1 cellular context compared by ENCODE assay signal in the genomic region with DNA sequence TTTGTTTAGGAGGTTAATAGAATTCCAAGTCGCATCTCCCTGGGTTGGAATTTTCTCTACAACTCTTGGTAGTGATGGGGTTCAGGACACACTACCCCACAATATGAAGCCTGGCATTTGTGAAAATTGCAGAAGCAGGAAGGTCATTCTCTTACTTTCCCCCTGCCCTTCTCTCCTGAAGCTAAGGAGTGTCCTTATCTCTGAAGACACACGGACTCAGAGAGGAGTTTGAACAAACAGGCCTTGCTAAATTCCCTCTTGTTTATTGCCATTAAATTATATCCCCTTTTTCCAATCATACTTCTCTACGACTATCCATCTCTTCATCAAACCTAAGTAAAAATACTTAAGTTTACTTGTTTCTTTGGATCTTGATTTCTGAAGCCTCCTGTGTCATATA.
TF ChIP-seq lines count a peak whose summit lies in the region.

No MANE protein-coding gene starts in this region.

TF ChIP-seq in GM23338, 12 proteins besides CTCF, POLR2A, EP300 and RAD21 (continued from another document):
- TF ChIP-seq, protein P1, sequence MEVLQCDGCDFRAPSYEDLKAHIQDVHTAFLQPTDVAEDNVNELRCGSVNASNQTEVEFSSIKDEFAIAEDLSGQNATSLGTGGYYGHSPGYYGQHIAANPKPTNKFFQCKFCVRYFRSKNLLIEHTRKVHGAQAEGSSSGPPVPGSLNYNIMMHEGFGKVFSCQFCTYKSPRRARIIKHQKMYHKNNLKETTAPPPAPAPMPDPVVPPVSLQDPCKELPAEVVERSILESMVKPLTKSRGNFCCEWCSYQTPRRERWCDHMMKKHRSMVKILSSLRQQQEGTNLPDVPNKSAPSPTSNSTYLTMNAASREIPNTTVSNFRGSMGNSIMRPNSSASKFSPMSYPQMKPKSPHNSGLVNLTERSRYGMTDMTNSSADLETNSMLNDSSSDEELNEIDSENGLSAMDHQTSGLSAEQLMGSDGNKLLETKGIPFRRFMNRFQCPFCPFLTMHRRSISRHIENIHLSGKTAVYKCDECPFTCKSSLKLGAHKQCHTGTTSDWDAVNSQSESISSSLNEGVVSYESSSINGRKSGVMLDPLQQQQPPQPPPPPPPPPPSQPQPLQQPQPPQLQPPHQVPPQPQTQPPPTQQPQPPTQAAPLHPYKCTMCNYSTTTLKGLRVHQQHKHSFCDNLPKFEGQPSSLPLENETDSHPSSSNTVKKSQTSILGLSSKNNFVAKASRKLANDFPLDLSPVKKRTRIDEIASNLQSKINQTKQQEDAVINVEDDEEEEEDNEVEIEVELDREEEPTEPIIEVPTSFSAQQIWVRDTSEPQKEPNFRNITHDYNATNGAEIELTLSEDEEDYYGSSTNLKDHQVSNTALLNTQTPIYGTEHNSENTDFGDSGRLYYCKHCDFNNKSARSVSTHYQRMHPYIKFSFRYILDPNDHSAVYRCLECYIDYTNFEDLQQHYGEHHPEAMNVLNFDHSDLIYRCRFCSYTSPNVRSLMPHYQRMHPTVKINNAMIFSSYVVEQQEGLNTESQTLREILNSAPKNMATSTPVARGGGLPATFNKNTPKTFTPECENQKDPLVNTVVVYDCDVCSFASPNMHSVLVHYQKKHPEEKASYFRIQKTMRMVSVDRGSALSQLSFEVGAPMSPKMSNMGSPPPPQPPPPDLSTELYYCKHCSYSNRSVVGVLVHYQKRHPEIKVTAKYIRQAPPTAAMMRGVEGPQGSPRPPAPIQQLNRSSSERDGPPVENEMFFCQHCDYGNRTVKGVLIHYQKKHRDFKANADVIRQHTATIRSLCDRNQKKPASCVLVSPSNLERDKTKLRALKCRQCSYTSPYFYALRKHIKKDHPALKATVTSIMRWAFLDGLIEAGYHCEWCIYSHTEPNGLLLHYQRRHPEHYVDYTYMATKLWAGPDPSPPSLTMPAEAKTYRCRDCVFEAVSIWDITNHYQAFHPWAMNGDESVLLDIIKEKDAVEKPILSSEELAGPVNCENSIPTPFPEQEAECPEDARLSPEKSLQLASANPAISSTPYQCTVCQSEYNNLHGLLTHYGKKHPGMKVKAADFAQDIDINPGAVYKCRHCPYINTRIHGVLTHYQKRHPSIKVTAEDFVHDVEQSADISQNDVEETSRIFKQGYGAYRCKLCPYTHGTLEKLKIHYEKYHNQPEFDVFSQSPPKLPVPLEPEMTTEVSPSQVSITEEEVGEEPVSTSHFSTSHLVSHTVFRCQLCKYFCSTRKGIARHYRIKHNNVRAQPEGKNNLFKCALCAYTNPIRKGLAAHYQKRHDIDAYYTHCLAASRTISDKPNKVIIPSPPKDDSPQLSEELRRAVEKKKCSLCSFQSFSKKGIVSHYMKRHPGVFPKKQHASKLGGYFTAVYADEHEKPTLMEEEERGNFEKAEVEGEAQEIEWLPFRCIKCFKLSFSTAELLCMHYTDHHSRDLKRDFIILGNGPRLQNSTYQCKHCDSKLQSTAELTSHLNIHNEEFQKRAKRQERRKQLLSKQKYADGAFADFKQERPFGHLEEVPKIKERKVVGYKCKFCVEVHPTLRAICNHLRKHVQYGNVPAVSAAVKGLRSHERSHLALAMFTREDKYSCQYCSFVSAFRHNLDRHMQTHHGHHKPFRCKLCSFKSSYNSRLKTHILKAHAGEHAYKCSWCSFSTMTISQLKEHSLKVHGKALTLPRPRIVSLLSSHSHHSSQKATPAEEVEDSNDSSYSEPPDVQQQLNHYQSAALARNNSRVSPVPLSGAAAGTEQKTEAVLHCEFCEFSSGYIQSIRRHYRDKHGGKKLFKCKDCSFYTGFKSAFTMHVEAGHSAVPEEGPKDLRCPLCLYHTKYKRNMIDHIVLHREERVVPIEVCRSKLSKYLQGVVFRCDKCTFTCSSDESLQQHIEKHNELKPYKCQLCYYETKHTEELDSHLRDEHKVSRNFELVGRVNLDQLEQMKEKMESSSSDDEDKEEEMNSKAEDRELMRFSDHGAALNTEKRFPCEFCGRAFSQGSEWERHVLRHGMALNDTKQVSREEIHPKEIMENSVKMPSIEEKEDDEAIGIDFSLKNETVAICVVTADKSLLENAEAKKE (CRISPR knock-in tag; IDR thresholded peaks at IDR 0.05), result no peak
- TF ChIP-seq CREB1 (CRISPR knock-in tag; IDR thresholded peaks at IDR 0.05; ENCODE audit: low read depth) (no peak), ZNF114 (CRISPR knock-in tag; IDR thresholded peaks at IDR 0.05) (no peak), JUNB (IDR thresholded peaks at IDR 0.05; ENCODE audit: unreplicated experiment) (no peak), NANOG (IDR thresholded peaks at IDR 0.05; ENCODE audit: borderline replicate concordance) (no peak), ZNF331 (CRISPR knock-in tag; IDR thresholded peaks at IDR 0.05; ENCODE audit: low read depth) (no peak), STAT1 (IDR thresholded peaks at IDR 0.05; ENCODE audit: unreplicated experiment) (no peak), EZH2phosphoT487 (IDR thresholded peaks at IDR 0.05; ENCODE audit: unreplicated experiment) (no peak), POLR2AphosphoS5 (IDR thresholded peaks at IDR 0.05; ENCODE audit: low read depth) (no peak)
- TF ChIP-seq, protein P2, sequence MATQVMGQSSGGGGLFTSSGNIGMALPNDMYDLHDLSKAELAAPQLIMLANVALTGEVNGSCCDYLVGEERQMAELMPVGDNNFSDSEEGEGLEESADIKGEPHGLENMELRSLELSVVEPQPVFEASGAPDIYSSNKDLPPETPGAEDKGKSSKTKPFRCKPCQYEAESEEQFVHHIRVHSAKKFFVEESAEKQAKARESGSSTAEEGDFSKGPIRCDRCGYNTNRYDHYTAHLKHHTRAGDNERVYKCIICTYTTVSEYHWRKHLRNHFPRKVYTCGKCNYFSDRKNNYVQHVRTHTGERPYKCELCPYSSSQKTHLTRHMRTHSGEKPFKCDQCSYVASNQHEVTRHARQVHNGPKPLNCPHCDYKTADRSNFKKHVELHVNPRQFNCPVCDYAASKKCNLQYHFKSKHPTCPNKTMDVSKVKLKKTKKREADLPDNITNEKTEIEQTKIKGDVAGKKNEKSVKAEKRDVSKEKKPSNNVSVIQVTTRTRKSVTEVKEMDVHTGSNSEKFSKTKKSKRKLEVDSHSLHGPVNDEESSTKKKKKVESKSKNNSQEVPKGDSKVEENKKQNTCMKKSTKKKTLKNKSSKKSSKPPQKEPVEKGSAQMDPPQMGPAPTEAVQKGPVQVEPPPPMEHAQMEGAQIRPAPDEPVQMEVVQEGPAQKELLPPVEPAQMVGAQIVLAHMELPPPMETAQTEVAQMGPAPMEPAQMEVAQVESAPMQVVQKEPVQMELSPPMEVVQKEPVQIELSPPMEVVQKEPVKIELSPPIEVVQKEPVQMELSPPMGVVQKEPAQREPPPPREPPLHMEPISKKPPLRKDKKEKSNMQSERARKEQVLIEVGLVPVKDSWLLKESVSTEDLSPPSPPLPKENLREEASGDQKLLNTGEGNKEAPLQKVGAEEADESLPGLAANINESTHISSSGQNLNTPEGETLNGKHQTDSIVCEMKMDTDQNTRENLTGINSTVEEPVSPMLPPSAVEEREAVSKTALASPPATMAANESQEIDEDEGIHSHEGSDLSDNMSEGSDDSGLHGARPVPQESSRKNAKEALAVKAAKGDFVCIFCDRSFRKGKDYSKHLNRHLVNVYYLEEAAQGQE (IDR thresholded peaks at IDR 0.05; ENCODE audit: unreplicated experiment), result no peak
